Comparison of ENCODE assay signal across 18 cellular contexts in the genomic region with DNA sequence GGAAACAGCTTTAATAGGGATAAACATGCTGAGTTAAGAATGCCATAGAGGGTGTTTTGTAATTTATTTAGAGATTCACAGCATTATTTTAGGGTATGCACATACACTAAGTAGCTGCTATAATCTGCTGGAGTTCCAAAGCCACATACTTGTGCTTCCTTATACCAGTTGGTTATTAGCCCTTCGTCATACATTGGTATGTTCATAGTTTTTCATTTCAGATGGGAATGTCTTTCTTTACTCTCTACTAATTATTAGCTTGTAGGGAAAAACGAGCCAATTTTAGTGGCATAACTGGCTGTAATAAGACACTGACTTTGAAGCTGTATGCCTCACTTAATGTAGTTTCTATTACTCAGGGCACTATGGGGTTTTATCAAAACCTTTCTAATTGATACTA.
"Had no signal": no experiment of that assay in that cellular context is flagged by ENCODE, and none has a peak within 500 bp of the region (broad histone marks: within the 10 kb centered on the region; RNA-seq: fewer than 3 reads in every experiment).

No MANE protein-coding gene starts in this region.

- H3K27ac ChIP-seq: SJSA1, SK-N-MC had no signal

- DNase-seq: KBM-7, MV-4-11, NCI-H1048, NCI-H1105, NCI-H1436 treated with DMSO at 0.1 percent for 48 hours, NCI-H1694, NCI-H1930, NCI-H2107, NCI-H2227 treated with DMSO at 0.1 percent for 48 hours, NCI-H446, NCI-H510A, NCI-H524 treated with DMSO at 0.1 percent for 48 hours, NCI-H774, Right ventricle myocardium superior, RPMI8226, SIG-M5 had no signal

- H3K27me3 ChIP-seq: SJSA1 had no signal

- H3K4me3 ChIP-seq: SJSA1, SK-N-MC had no signal

- H3K9me3 ChIP-seq: SJSA1 had no signal
